ENCODE assay signal across 8 cellular contexts in the genomic region with DNA sequence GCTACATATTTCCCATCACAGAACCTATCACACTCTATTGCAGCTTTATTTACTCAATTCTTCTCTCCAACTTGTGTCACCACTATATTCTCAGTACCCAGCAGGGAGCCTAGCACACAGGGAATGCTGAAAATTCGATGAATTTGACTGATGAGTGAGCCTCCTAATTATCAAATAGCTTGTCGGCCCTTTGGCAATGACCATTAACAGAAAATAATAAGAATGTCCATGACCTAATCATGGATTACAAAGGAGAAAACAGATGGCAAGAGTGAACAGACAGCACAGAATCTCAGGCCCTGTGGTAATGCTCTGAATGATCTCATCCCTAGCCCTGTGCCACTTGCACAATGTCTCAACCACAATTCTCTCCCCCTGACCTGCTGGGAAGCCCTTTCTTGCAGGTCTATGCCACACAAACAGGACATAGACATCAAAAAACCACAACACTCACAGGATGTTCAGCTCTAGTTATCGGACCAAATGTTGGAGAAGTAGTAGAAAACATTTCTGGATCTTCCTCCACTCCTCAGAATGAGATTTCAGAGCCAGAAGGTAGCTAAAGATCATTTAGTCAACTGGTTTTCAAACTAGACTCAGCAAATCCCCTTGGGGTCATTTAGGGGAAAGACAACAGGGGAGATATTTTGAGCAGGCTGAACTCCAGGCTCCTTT.
A peak's percentile ranks its signal among the peaks of the same experiment; 100 is the strongest.
DNase-seq lines count a peak whose midpoint lies in the region; ATAC-seq and TF ChIP-seq lines count a peak whose summit lies in the region.

No MANE protein-coding gene starts in this region.

- H3K9me3 ChIP-seq in SJCRH30 (replicated peaks) (no peaks in the 10 kb centered on the region), uterus (no peaks in the 10 kb centered on the region)

- H3K27me3 Mint-ChIP-seq in MCF 10A (ENCODE audit: insufficient read depth, unreplicated experiment), result no peaks in the 10 kb centered on the region

- 42 to 51% methylated on average over 3 of the region's 3 CpGs for WGBS in lower leg skin, 2 donors

- peaks cover 75% of the 10 kb centered on the region for H3K4me1 Mint-ChIP-seq in MCF 10A (ENCODE audit: insufficient read depth, unreplicated experiment)

- H3K36me3 Mint-ChIP-seq in MCF 10A (ENCODE audit: insufficient read depth, unreplicated experiment), result peaks cover 24% of the 10 kb centered on the region

- H3K27ac Mint-ChIP-seq in MCF 10A (ENCODE audit: low read depth, unreplicated experiment), result peak overlapping the region; percentile 70

- POLR2A ChIA-PET in MCF 10A (lab: Yijun Ruan, JAX), result interaction anchor here (0.5 to 7.3 kb wide), 23 partner anchors 10 to 845 kb away, joined by 3 to 154 read pairs (median 4); a partner anchor contains a TSS

- ATAC-seq in HG02759 (IDR thresholded peaks at IDR 0.05; ENCODE audit: unreplicated experiment), result no peak

- H3K4me3 Mint-ChIP-seq in MCF 10A (ENCODE audit: unreplicated experiment), result peak overlapping the region; percentile 9

- H3K36me3 ChIP-seq in SJCRH30, result no peaks in the 10 kb centered on the region
- H3K36me3 ChIP-seq in uterus, result no peaks in the 10 kb centered on the region

- CTCF ChIA-PET in MCF 10A (lab: Yijun Ruan, JAX), result interaction anchor here (0.6 to 13.5 kb wide), 18 partner anchors 10 to 393 kb away, joined by 3 to 405 read pairs (median 5); a partner anchor contains a TSS

- peak; percentile 24 for DNase-seq in activated CD8-positive, alpha-beta memory T cell treated with anti-CD3 and anti-CD28 coated beads, Interleukin-2, amount 50 U/mL, for 4 hours
- no peak for DNase-seq in activated CD8-positive, alpha-beta memory T cell treated with anti-CD3 and anti-CD28 coated beads for 24 hours
- peak; percentile 82 to 87 for DNase-seq in SJCRH30
- DNase-seq in MCF 10A (ENCODE audit: unreplicated experiment), result peak; percentile 92
- DNase-seq in lower leg skin (ENCODE audit: low spot score in 2 of 2), result peak; percentile 63 to 88
- DNase-seq in uterus, result peak in 1 of 2 donors; percentile 42
- DNase-seq in activated CD4-positive, CD25-positive, alpha-beta regulatory T cell (lab: John Stamatoyannopoulos, UW), result no peak

- H3K27ac ChIP-seq in SJCRH30 (peak overlapping the region; percentile 78), uterus (peak overlapping the region; percentile 55 to 57)

- TF ChIP-seq CTCF in MCF 10A (IDR thresholded peaks at IDR 0.05; ENCODE audit: unreplicated experiment) (no peak), lower leg skin (IDR thresholded peaks at IDR 0.05) (no peak), uterus (IDR thresholded peaks at IDR 0.05) (no peak)

- intact Hi-C loops in MCF 10A (cut with micrococcal nuclease) (loop anchor here (10.0 kb wide), 1 partner anchor 305 kb away; no protein-coding TSS in a partner anchor), lower leg skin (cut with DNase I; ENCODE audit: low total_unique reads) (no loop called here), uterus (cut with DNase I; ENCODE audit: low total_unique reads) (no loop called here)

- no peak overlapping the region for H3K4me3 ChIP-seq in SJCRH30
- no peak overlapping the region for H3K4me3 ChIP-seq in lower leg skin (ENCODE audit: low read depth, poor library complexity, severe bottlenecking)
- no peak overlapping the region for H3K4me3 ChIP-seq in uterus

- TF ChIP-seq POLR2A in lower leg skin (IDR thresholded peaks at IDR 0.05) (no peak), uterus (IDR thresholded peaks at IDR 0.05) (no peak)

- peaks cover 7% of the 10 kb centered on the region for H3K9me3 Mint-ChIP-seq in MCF 10A (ENCODE audit: unreplicated experiment)

- H3K4me1 ChIP-seq in SJCRH30 (peaks cover 47% of the 10 kb centered on the region), uterus (peaks cover 7 to 9% of the 10 kb centered on the region in 2 donors)

- BruUV-seq in MCF 10A (replicated peaks; lab: Mats Ljungman, UMichigan), result no TSS peak

- H3K27me3 ChIP-seq in SJCRH30 (no peaks in the 10 kb centered on the region), uterus (no peaks in the 10 kb centered on the region)

Comparison
In these comparisons a context has a peak if more than half of its experiments do, and no peak if none do; other contexts are left out.
1. DNase-seq: peak in activated CD8-positive, alpha-beta memory T cell treated with anti-CD3 and anti-CD28 coated beads, Interleukin-2, amount 50 U/mL, for 4 hours (single experiment), SJCRH30 (2 of 2), MCF 10A (single experiment) and lower leg skin (2 of 2); none in activated CD8-positive, alpha-beta memory T cell treated with anti-CD3 and anti-CD28 coated beads for 24 hours (single experiment) and activated CD4-positive, CD25-positive, alpha-beta regulatory T cell (0 of 4).